ENCODE assay signal across 9 cellular contexts in the genomic region with DNA sequence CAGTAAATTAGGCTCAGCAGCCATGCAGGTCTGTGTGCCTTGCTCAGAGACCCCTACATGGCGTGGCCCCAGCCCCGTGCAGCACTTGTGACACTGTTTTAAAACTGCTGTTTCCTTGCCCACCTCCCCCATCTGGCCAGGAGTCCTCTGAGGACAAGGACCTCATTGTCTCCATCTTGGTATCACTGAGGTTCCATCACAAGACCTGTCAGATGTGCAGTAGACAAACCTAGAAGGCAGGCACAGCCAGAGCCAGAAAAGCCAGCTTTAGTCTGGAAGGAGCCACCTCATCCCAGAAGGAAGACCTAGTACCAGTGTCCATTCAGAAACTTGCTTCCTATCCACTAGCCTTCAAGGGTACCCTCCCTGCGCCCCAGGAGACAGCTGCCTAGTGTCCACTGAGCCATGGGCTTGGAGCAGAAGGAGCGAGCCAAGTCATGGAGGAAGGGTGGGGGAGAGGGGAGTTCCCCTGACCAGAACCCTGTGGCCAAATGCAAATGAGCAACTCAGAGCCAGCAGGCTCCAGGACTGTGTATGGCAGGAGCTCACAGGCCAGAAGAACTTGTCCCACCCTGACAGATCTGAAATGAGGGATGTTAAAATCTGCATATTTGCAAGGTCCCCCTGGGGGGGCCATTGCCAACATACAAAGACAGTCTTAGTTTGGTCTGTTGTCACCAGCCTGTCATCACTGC.
DNase-seq lines count a peak whose midpoint lies in the region; ATAC-seq and TF ChIP-seq lines count a peak whose summit lies in the region.
"Had no signal": no experiment of that assay in that cellular context is flagged by ENCODE, and none has a peak within 500 bp of the region (broad histone marks: within the 10 kb centered on the region; RNA-seq: fewer than 3 reads in every experiment).

No MANE protein-coding gene starts in this region.

- no peak for DNase-seq in activated CD4-positive, alpha-beta T cell treated with anti-CD3 and anti-CD28 coated beads, Interleukin-2, amount 10 ng/mL, durations not matched to agents 24 days and 14 days
- DNase-seq in activated CD4-positive, alpha-beta T cell treated with anti-CD3 and anti-CD28 coated beads for 1 hour, result no peak
- DNase-seq in KG1 (lab: John Stamatoyannopoulos, UW), result no peak
- no peak for DNase-seq in thyroid gland
- DNase-seq in upper lobe of left lung, result no peak

- H3K27ac ChIP-seq in cingulate gyrus (ENCODE audit: low read depth, low read length) (peak overlapping the region; percentile 75), temporal lobe (ENCODE audit: low read depth, low read length) (peak overlapping the region; percentile 48), thyroid gland (no peak overlapping the region), upper lobe of left lung (peak overlapping the region in 2 of 4 donors; percentile 58 to 75)
- H3K27ac ChIP-seq: 22Rv1 had no signal

- peaks cover 1% of the 10 kb centered on the region for H3K36me3 Mint-ChIP-seq in activated CD4-positive, alpha-beta T cell treated with anti-CD3 and anti-CD28 coated beads, Interleukin-2, amount 10 ng/mL, durations not matched to agents 24 days and 14 days (ENCODE audit: low read depth)

- H3K9me3 Mint-ChIP-seq in activated CD4-positive, alpha-beta T cell treated with anti-CD3 and anti-CD28 coated beads, Interleukin-2, amount 10 ng/mL, durations not matched to agents 24 days and 14 days, result no peaks in the 10 kb centered on the region

- H3K4me1 ChIP-seq in thyroid gland (peaks cover 4 to 18% of the 10 kb centered on the region in 2 donors), upper lobe of left lung (peaks cover 13 to 30% (median 23%) of the 10 kb centered on the region in 4 donors)

- ATAC-seq in HG02973 (IDR thresholded peaks at IDR 0.05; ENCODE audit: unreplicated experiment), result peak; percentile 54
- no peak for ATAC-seq in upper lobe of left lung (ENCODE audit: low FRiP score in 2 of 2)

- no peaks in the 10 kb centered on the region for H3K27me3 ChIP-seq in thyroid gland
- no peaks in the 10 kb centered on the region for H3K27me3 ChIP-seq in upper lobe of left lung

- H3K4me3 ChIP-seq in thyroid gland (replicated peaks in 1 of 3), result no peak overlapping the region
- no peak overlapping the region for H3K4me3 ChIP-seq in upper lobe of left lung

- TF ChIP-seq CTCF in thyroid gland (IDR thresholded peaks at IDR 0.05) (no peak), upper lobe of left lung (IDR thresholded peaks at IDR 0.05) (no peak)

- intact Hi-C loops in activated CD4-positive, alpha-beta T cell treated with anti-CD3 and anti-CD28 coated beads, Interleukin-2, amount 10 ng/mL, durations not matched to agents 24 days and 14 days (cut with micrococcal nuclease), result no loop called here
- intact Hi-C loops in thyroid gland (cut with DNase I), result no loop called here

- H3K27ac Mint-ChIP-seq in activated CD4-positive, alpha-beta T cell treated with anti-CD3 and anti-CD28 coated beads, Interleukin-2, amount 10 ng/mL, durations not matched to agents 24 days and 14 days, result peak overlapping the region; percentile 85

- TF ChIP-seq EP300 in upper lobe of left lung (IDR thresholded peaks at IDR 0.05), result no peak

- no peak overlapping the region for H3K4me3 Mint-ChIP-seq in activated CD4-positive, alpha-beta T cell treated with anti-CD3 and anti-CD28 coated beads, Interleukin-2, amount 10 ng/mL, durations not matched to agents 24 days and 14 days

- TF ChIP-seq POLR2A in thyroid gland (IDR thresholded peaks at IDR 0.05), result no peak
- no peak for TF ChIP-seq POLR2A in upper lobe of left lung (IDR thresholded peaks at IDR 0.05)

- no peaks in the 10 kb centered on the region for H3K9me3 ChIP-seq in thyroid gland
- H3K9me3 ChIP-seq in upper lobe of left lung, result no peaks in the 10 kb centered on the region

- no peaks in the 10 kb centered on the region for H3K36me3 ChIP-seq in thyroid gland
- H3K36me3 ChIP-seq in upper lobe of left lung, result no peaks in the 10 kb centered on the region

- H3K4me1 Mint-ChIP-seq in activated CD4-positive, alpha-beta T cell treated with anti-CD3 and anti-CD28 coated beads, Interleukin-2, amount 10 ng/mL, durations not matched to agents 24 days and 14 days, result peaks cover 18% of the 10 kb centered on the region

- H3K27me3 Mint-ChIP-seq in activated CD4-positive, alpha-beta T cell treated with anti-CD3 and anti-CD28 coated beads, Interleukin-2, amount 10 ng/mL, durations not matched to agents 24 days and 14 days, result no peaks in the 10 kb centered on the region

- WGBS in thyroid gland, 2 donors, result 88 to 90% methylated on average over 3 to 4 of the region's 4 CpGs
- 88 to 90% methylated on average over 2 to 4 of the region's 4 CpGs for WGBS in upper lobe of left lung, 2 donors

Comparison
In these comparisons a context has a peak if more than half of its experiments do, and no peak if none do; other contexts are left out.
1. H3K27ac ChIP-seq: peak in cingulate gyrus (single experiment) and temporal lobe (single experiment); none in thyroid gland (0 of 3).